ENCODE assay signal across 8 cellular contexts in genomic region chr10:97843972-97844371, GRCh38. TPM values are rescaled to one million over a fixed set of nuclear protein-coding genes. Genes with fewer than 3 reads are reported as not detected.
DNase-seq lines count a peak whose midpoint lies in the region; ATAC-seq, FAIRE-seq and TF ChIP-seq lines count a peak whose summit lies in the region.
"Not testable (repeated sequence)": the region's sequence is repeated elsewhere in the genome, so short reads cannot be mapped to it uniquely, and the experiment has no call there.
"Had no signal": no experiment of that assay in that cellular context is flagged by ENCODE, and none has a peak within 500 bp of the region (broad histone marks: within the 10 kb centered on the region; RNA-seq: fewer than 3 reads in every experiment).

No MANE protein-coding gene starts in this region.

- H3K36me3 Mint-ChIP-seq in H9 (ENCODE audit: insufficient read depth in 1 of 3, low read depth in 3 of 3) = not testable (repeated sequence)

- intact Hi-C loops in K562 (cut with micrococcal nuclease) = not testable (repeated sequence)

- not testable (repeated sequence) for H3K18ac ChIP-seq in H9 (ENCODE audit: insufficient read length, low read depth, low read length)

- H3K9ac ChIP-seq in H9 (ENCODE audit: extremely low read depth, insufficient read length, low read length); K562 (ENCODE audit: insufficient read depth in 1 of 2, low read depth in 2 of 2, low read length in 2 of 2): not testable (repeated sequence)

- H2BK15ac ChIP-seq in H9 (ENCODE audit: low read depth, low read length) = not testable (repeated sequence)

- H3K27me3 ChIP-seq in H9 (ENCODE audit: insufficient read depth, low read length); K562 (ENCODE audit: control insufficient read depth in 2 of 2, insufficient read depth in 2 of 2, low read length in 2 of 2): not testable (repeated sequence)
- H3K27me3 ChIP-seq in osteoblast (ENCODE audit: insufficient read depth, low read length) = peaks cover 12% of the 10 kb centered on the region

- peak overlapping the region; percentile 12 for H3K23ac ChIP-seq in H9 (ENCODE audit: insufficient read length, low read depth, low read length)

- H2AFZ ChIP-seq in H9 (ENCODE audit: low read length); K562 (ENCODE audit: low read depth, low read length); osteoblast (ENCODE audit: low read length): not testable (repeated sequence)

- not testable (repeated sequence) for H3T11ph ChIP-seq in H9 (ENCODE audit: low read length)

- not testable (repeated sequence) for H3K9me3 Mint-ChIP-seq in H9

- WGBS in H9 (ENCODE audit: extremely low coverage, insufficient read length, low lambda C conversion rate) = no CpG with 5 or more reads among the region's 2 CpGs
- 11% methylated on average over 1 of the region's 2 CpGs for WGBS in K562 (ENCODE audit: insufficient coverage, low coverage, missing lambda C conversion rate)

- not testable (repeated sequence) for H3K27ac ChIP-seq in H9 (ENCODE audit: insufficient read length, low read depth, low read length); HEK293 (ENCODE audit: extremely low read depth, low read depth, low read length); K562 (ENCODE audit: extremely low read depth, low read depth, low read length); osteoblast (ENCODE audit: low read depth, low read length)

- not testable (repeated sequence) for H2BK20ac ChIP-seq in H9 (ENCODE audit: low read depth, low read length, poor library complexity, severe bottlenecking)

- not testable (repeated sequence) for H3K79me1 ChIP-seq in H9 (ENCODE audit: insufficient read depth, low read depth, low read length, poor library complexity, severe bottlenecking)

- H2BK12ac ChIP-seq in H9 (ENCODE audit: insufficient read length, low read depth, low read length) = not testable (repeated sequence)

- in situ Hi-C loops in K562 (cut with MboI) = not testable (repeated sequence)

- H4K8ac ChIP-seq in H9 (replicated peaks; ENCODE audit: insufficient read length, low read depth, low read length) = not testable (repeated sequence)

- not testable (repeated sequence) for H4K20me1 ChIP-seq in H9 (ENCODE audit: control insufficient read depth, insufficient read depth, insufficient read length); K562 (replicated peaks; ENCODE audit: control insufficient read depth, insufficient read depth, low read length); osteoblast (ENCODE audit: insufficient read depth, low read length)

- TF ChIP-seq POLR2A in K562 (conservative IDR thresholded peaks at IDR 0.05) = not testable (repeated sequence)

- TF ChIP-seq RAD21 in K562 (CRISPR knock-in tag; conservative IDR thresholded peaks at IDR 0.05 in 1 of 2, IDR thresholded peaks at IDR 0.05 in 1 of 2) = not testable (repeated sequence)

- H3K27me3 Mint-ChIP-seq in H9 (ENCODE audit: low read depth) = peaks cover 35% of the 10 kb centered on the region

- not testable (repeated sequence) for H4K5ac ChIP-seq in H9 (ENCODE audit: insufficient read length, low read depth, low read length)

- not testable (repeated sequence) for H3K79me2 ChIP-seq in H9 (ENCODE audit: insufficient read depth, low read length); K562 (ENCODE audit: control insufficient read depth, insufficient read depth, low read length); osteoblast (ENCODE audit: insufficient read depth, low read length)

- POLR2A ChIA-PET in HEK293 (lab: Yijun Ruan, JAX); K562 (lab: Yijun Ruan, JAX): not testable (repeated sequence)

- H2BK120ac ChIP-seq in H9 (ENCODE audit: low read depth, low read length, poor library complexity, severe bottlenecking) = not testable (repeated sequence)

- H3K23me2 ChIP-seq in H9 (ENCODE audit: insufficient read length, low read depth, low read length, poor library complexity, severe bottlenecking) = not testable (repeated sequence)

- TF ChIP-seq CTCF in H9 (conservative IDR thresholded peaks at IDR 0.05); HEK293 (tag by site-specific recombination; IDR thresholded peaks at IDR 0.05); K562 (IDR thresholded peaks at IDR 0.05 in 2 of 3, conservative IDR thresholded peaks at IDR 0.05 in 1 of 3; ENCODE audit: insufficient read depth in 2 of 3, low read depth in 1 of 3, low read length in 3 of 3); osteoblast (IDR thresholded peaks at IDR 0.05; ENCODE audit: extremely low read depth, low read depth, low read length): not testable (repeated sequence)

- not testable (repeated sequence) for H3K36me3 ChIP-seq in HEK293 (ENCODE audit: control insufficient read depth in 2 of 2, insufficient read depth in 1 of 2, low read length in 2 of 2); K562 (ENCODE audit: control insufficient read depth, insufficient read depth, low read length); osteoblast (ENCODE audit: insufficient read depth, low read length)

- ATAC-seq in K562 = not testable (repeated sequence)

- not testable (repeated sequence) for H3K4ac ChIP-seq in H9 (ENCODE audit: low read depth, low read length)

- H3K27ac Mint-ChIP-seq in H9 = not testable (repeated sequence)

- not testable (repeated sequence) for H3K9me1 ChIP-seq in K562 (ENCODE audit: control insufficient read depth, insufficient read depth, low read length)

- FAIRE-seq in K562 (lab: Jason Lieb, UNC) = not testable (repeated sequence)

- not testable (repeated sequence) for TF ChIP-seq EP300 in K562 (IDR thresholded peaks at IDR 0.05; ENCODE audit: low read length)

- not testable (repeated sequence) for H3K56ac ChIP-seq in H9 (ENCODE audit: insufficient read length, low read depth, low read length)

- not testable (repeated sequence) for H3K4me3 Mint-ChIP-seq in H9

- not testable (repeated sequence) for H3K9me3 ChIP-seq in H9 (ENCODE audit: control insufficient read depth, low read depth, low read length); HEK293 (ENCODE audit: control insufficient read depth, insufficient read depth, low read depth, low read length); K562 (replicated peaks; ENCODE audit: control insufficient read depth, insufficient read depth, low read depth, low read length); osteoblast (ENCODE audit: low read depth, low read length)

- H3K4me2 ChIP-seq in H9 (ENCODE audit: insufficient read depth, insufficient read length, low read length); K562 (ENCODE audit: insufficient read depth, low read length); osteoblast (ENCODE audit: insufficient read depth, low read length): not testable (repeated sequence)

- H2BK5ac ChIP-seq in H9 (ENCODE audit: insufficient read length, low read length) = not testable (repeated sequence)

- not testable (repeated sequence) for BruUV-seq in K562 (replicated peaks; lab: Mats Ljungman, UMichigan)

- H3K4me1 ChIP-seq in H9 (ENCODE audit: insufficient read depth, low read length); HEK293 (ENCODE audit: control insufficient read depth, insufficient read depth, low read length): not testable (repeated sequence)
- peaks cover 7 to 22% of the 10 kb centered on the region in 2 experiments for H3K4me1 ChIP-seq in K562 (replicated peaks in 1 of 2; ENCODE audit: control insufficient read depth in 2 of 2, insufficient read depth in 2 of 2, low read length in 2 of 2)
- peaks cover 15% of the 10 kb centered on the region for H3K4me1 ChIP-seq in osteoblast (ENCODE audit: insufficient read depth, low read length)

- not testable (repeated sequence) for H2AK5ac ChIP-seq in H9 (ENCODE audit: insufficient read length, low read length)

- H4K91ac ChIP-seq in H9 (ENCODE audit: insufficient read length, low read depth, low read length) = not testable (repeated sequence)

- not testable (repeated sequence) for H3K4me1 Mint-ChIP-seq in H9

- not testable (repeated sequence) for H3K14ac ChIP-seq in H9 (ENCODE audit: insufficient read depth, low read length)

- H3K4me3 ChIP-seq in HEK293 (ENCODE audit: low read depth, low read length); K562; osteoblast (ENCODE audit: insufficient read depth, low read length): not testable (repeated sequence)

- CTCF ChIA-PET in HEK293 (lab: Yijun Ruan, JAX) = interaction anchor here (1.2 kb wide), 1 partner anchor 80 kb away, joined by 3 read pairs; no protein-coding TSS in a partner anchor
- CTCF ChIA-PET in K562 (lab: Yijun Ruan, JAX; ENCODE audit: low intra/inter-chr PET ratio) = not testable (repeated sequence)

- not testable (repeated sequence) for DNase-seq in H9; K562 (ENCODE audit: extremely low read depth in 1 of 4, low spot score in 3 of 4)
- DNase-seq in mesenteric fat pad (ENCODE audit: low spot score) = peak; percentile 1
- DNase-seq in osteoblast (ENCODE audit: insufficient read length, low spot score, missing footprints) = peak; percentile 42

TF ChIP-seq in K562, 482 proteins besides CTCF, POLR2A, EP300 and RAD21:
- TF ChIP-seq ZNF146 (CRISPR knock-in tag; IDR thresholded peaks at IDR 0.05; ENCODE audit: unreplicated experiment) = peak; percentile 27

RNA-seq across cellular contexts. Expression of gene GOLGA7B, which starts 5.7 kb away (rescaled TPM):
- total RNA-seq in H9 (2021) = 0.02 and 0.04 TPM in 2 replicates
- 0.07 and 0.25 TPM in 2 replicates for total RNA-seq in K562 (2011; cell fraction: chromatin; rRNA removed; ENCODE audit: low replicate concordance)
- under 0.01 TPM in 1 of 2 replicates, not detected in the other for total RNA-seq in K562 (2011; cell fraction: nucleolus; rRNA removed)
- 0.07 TPM in 1 of 2 replicates, not detected in the other for total RNA-seq in K562 (2011; cell fraction: nucleoplasm; rRNA removed)
- total RNA-seq in K562 (2014; rRNA removed) = 0.04 TPM in 1 of 2 replicates, not detected in the other
- total RNA-seq in K562 (2014; rRNA removed; fragmentation: Illumina TruSeq; extraction: Trizol) = 0.04 and 0.06 TPM in 2 replicates
- 0.04 TPM in 1 of 2 replicates, not detected in the other for total RNA-seq in K562 (2015; rRNA removed; fragmentation: Illumina TruSeq; extraction: Trizol)
- 0.07 and 0.11 TPM in 2 replicates for total RNA-seq in K562 (2021)
- 0.01 and 0.04 TPM in 2 replicates for polyA plus RNA-seq in K562 (2011; rRNA removed)
- 0.01 and 0.04 TPM in 2 replicates for polyA plus RNA-seq in K562 (2011; cell fraction: cytosol; rRNA removed)
- polyA plus RNA-seq in K562 (2011; cell fraction: nucleus; rRNA removed) = 0.06 TPM in 2 replicates
- 0.07 and 0.12 TPM in 2 replicates for polyA plus RNA-seq in K562 (2012)
- polyA plus RNA-seq in K562 (2014; fragmentation: Illumina TruSeq; extraction: Trizol) = 0.03 and 0.06 TPM in 2 replicates
- polyA plus RNA-seq in K562 (2014; fragmentation: Nextera tagmentation; extraction: Ambion mirVana) = not detected
- polyA plus RNA-seq in K562 (2014; rRNA removed) = 0.01 and 0.03 TPM in 2 replicates
- 0.18 and 0.21 TPM in 2 replicates for polyA minus RNA-seq in K562 (2011; rRNA and poly(A)+ RNA removed)
- polyA minus RNA-seq in K562 (2011; cell fraction: cytosol; rRNA and poly(A)+ RNA removed) = not detected in 2 replicates
- under 0.01 TPM in 1 of 2 replicates, not detected in the other for polyA minus RNA-seq in K562 (2011; cell fraction: nucleus; rRNA and poly(A)+ RNA removed)
- 0.32 TPM for total RNA-seq in mesenteric fat pad
- total RNA-seq in osteoblast = under 0.01 TPM in 1 of 2 replicates, not detected in the other
- total RNA-seq: B cell had no signal
- polyA plus RNA-seq: AG04450, CD14-positive monocyte had no signal
